ENCODE assay signal across 8 cellular contexts in genomic region chr5:97009212-97009898, GRCh38.
DNase-seq lines count a peak whose midpoint lies in the region; ATAC-seq and TF ChIP-seq lines count a peak whose summit lies in the region.

No MANE protein-coding gene starts in this region.

- no peak overlapping the region for H3K4me3 Mint-ChIP-seq in activated CD4-positive, alpha-beta T cell treated with anti-CD3 and anti-CD28 coated beads for 36 hours
- H3K4me3 Mint-ChIP-seq in activated B cell treated with CpG ODN at 0.5 μM for 24 hours: peak overlapping the region; percentile 66
- H3K4me3 Mint-ChIP-seq in natural killer cell treated with Interleukin-12 subunit alpha and Interleukin-12 subunit beta and Interleukin-15 and Interleukin-18, amount 100 ng/mL, for 72 hours: peak overlapping the region; percentile 28

- peaks cover 16% of the 10 kb centered on the region for H3K4me1 Mint-ChIP-seq in activated CD4-positive, alpha-beta T cell treated with anti-CD3 and anti-CD28 coated beads for 36 hours
- peaks cover 24% of the 10 kb centered on the region for H3K4me1 Mint-ChIP-seq in activated B cell treated with CpG ODN at 0.5 μM for 24 hours
- H3K4me1 Mint-ChIP-seq in natural killer cell treated with Interleukin-12 subunit alpha and Interleukin-12 subunit beta and Interleukin-15 and Interleukin-18, amount 100 ng/mL, for 72 hours (ENCODE audit: low read depth in 2 of 2): peaks cover 28 to 29% of the 10 kb centered on the region in 2 donors

- TF ChIP-seq CTCF in activated B cell treated with CpG ODN at 0.5 μM for 24 hours (IDR thresholded peaks at IDR 0.05) (no peak), foreskin keratinocyte (conservative IDR thresholded peaks at IDR 0.05) (no peak)

- no peak overlapping the region for H3K27ac ChIP-seq in foreskin keratinocyte

- POLR2A ChIA-PET in activated CD4-positive, alpha-beta T cell treated with anti-CD3 and anti-CD28 coated beads for 36 hours (lab: Charles Lee): no interaction called here
- POLR2A ChIA-PET in activated B cell treated with CpG ODN at 0.5 μM for 24 hours (lab: Charles Lee): interaction anchor here (0.6 to 2.0 kb wide), 8 partner anchors 11 to 505 kb away, joined by 3 to 11 read pairs (median 4); partner anchors contain the start of gene LNPEP

- H3K4me1 ChIP-seq in foreskin keratinocyte: no peaks in the 10 kb centered on the region

- no peaks in the 10 kb centered on the region for H3K27me3 ChIP-seq in foreskin keratinocyte

- no peaks in the 10 kb centered on the region for H3K9me3 Mint-ChIP-seq in activated CD4-positive, alpha-beta T cell treated with anti-CD3 and anti-CD28 coated beads for 36 hours (ENCODE audit: low read depth)
- H3K9me3 Mint-ChIP-seq in activated B cell treated with CpG ODN at 0.5 μM for 24 hours: no peaks in the 10 kb centered on the region
- H3K9me3 Mint-ChIP-seq in natural killer cell treated with Interleukin-12 subunit alpha and Interleukin-12 subunit beta and Interleukin-15 and Interleukin-18, amount 100 ng/mL, for 72 hours: no peaks in the 10 kb centered on the region

- no peaks in the 10 kb centered on the region for H3K27me3 Mint-ChIP-seq in activated CD4-positive, alpha-beta T cell treated with anti-CD3 and anti-CD28 coated beads for 36 hours
- H3K27me3 Mint-ChIP-seq in activated B cell treated with CpG ODN at 0.5 μM for 24 hours: no peaks in the 10 kb centered on the region
- H3K27me3 Mint-ChIP-seq in natural killer cell treated with Interleukin-12 subunit alpha and Interleukin-12 subunit beta and Interleukin-15 and Interleukin-18, amount 100 ng/mL, for 72 hours: no peaks in the 10 kb centered on the region

- ATAC-seq in activated CD4-positive, alpha-beta T cell treated with anti-CD3 and anti-CD28 coated beads for 36 hours: peak; percentile 56
- ATAC-seq in HG03108 (IDR thresholded peaks at IDR 0.05; ENCODE audit: unreplicated experiment) (peak; percentile 47), activated B cell treated with CpG ODN at 0.5 μM for 24 hours (ENCODE audit: low read depth) (peak; percentile 83), HG03097 (IDR thresholded peaks at IDR 0.05; ENCODE audit: low FRiP score, unreplicated experiment) (no peak), foreskin keratinocyte (no peak), GM19467 (IDR thresholded peaks at IDR 0.05; ENCODE audit: unreplicated experiment) (no peak)
- peak in 1 of 2 donors; percentile 52 for ATAC-seq in natural killer cell treated with Interleukin-12 subunit alpha and Interleukin-12 subunit beta and Interleukin-15 and Interleukin-18, amount 100 ng/mL, for 72 hours

- intact Hi-C loops in activated CD4-positive, alpha-beta T cell treated with anti-CD3 and anti-CD28 coated beads for 36 hours (cut with DNase I, micrococcal nuclease): no loop called here
- intact Hi-C loops in activated B cell treated with CpG ODN at 0.5 μM for 24 hours (cut with micrococcal nuclease): loop anchor here (1.0 to 2.0 kb wide), 6 partner anchors 47 to 347 kb away; partner anchors contain the start of genes CAST and ERAP1

- DNase-seq in activated CD4-positive, alpha-beta T cell treated with anti-CD3 and anti-CD28 coated beads for 36 hours: no peak
- no peak for DNase-seq in activated CD4-positive, alpha-beta T cell treated with anti-CD3 and anti-CD28 coated beads, Interleukin-2, amount 50 U/mL, for 1 hour
- DNase-seq in activated B cell treated with CpG ODN at 0.5 μM for 24 hours (no peak), foreskin keratinocyte (no peak)
- no peak for DNase-seq in natural killer cell treated with Interleukin-12 subunit alpha and Interleukin-12 subunit beta and Interleukin-15 and Interleukin-18, amount 100 ng/mL, for 72 hours (ENCODE audit: low spot score)

- H3K27ac Mint-ChIP-seq in activated CD4-positive, alpha-beta T cell treated with anti-CD3 and anti-CD28 coated beads for 36 hours: peak overlapping the region; percentile 32
- peak overlapping the region; percentile 91 for H3K27ac Mint-ChIP-seq in activated B cell treated with CpG ODN at 0.5 μM for 24 hours
- H3K27ac Mint-ChIP-seq in natural killer cell treated with Interleukin-12 subunit alpha and Interleukin-12 subunit beta and Interleukin-15 and Interleukin-18, amount 100 ng/mL, for 72 hours: peak overlapping the region; percentile 45 to 61

- H3K36me3 Mint-ChIP-seq in activated CD4-positive, alpha-beta T cell treated with anti-CD3 and anti-CD28 coated beads for 36 hours (ENCODE audit: low read depth): peaks cover 34% of the 10 kb centered on the region
- H3K36me3 Mint-ChIP-seq in activated B cell treated with CpG ODN at 0.5 μM for 24 hours (ENCODE audit: low read depth): peaks cover 55% of the 10 kb centered on the region
- H3K36me3 Mint-ChIP-seq in natural killer cell treated with Interleukin-12 subunit alpha and Interleukin-12 subunit beta and Interleukin-15 and Interleukin-18, amount 100 ng/mL, for 72 hours: peaks cover 32% of the 10 kb centered on the region

- CTCF ChIA-PET in activated CD4-positive, alpha-beta T cell treated with anti-CD3 and anti-CD28 coated beads for 36 hours (lab: Charles Lee): interaction anchor here (0.6 to 1.7 kb wide), 6 partner anchors 12 to 257 kb away, joined by 3 to 6 read pairs (median 4); no protein-coding TSS in a partner anchor
- CTCF ChIA-PET in activated B cell treated with CpG ODN at 0.5 μM for 24 hours (lab: Charles Lee): interaction anchor here (0.8 to 2.5 kb wide), 5 partner anchors 13 to 154 kb away, joined by 4 to 10 read pairs (median 5); partner anchors contain the start of gene LIX1

Comparison
In these comparisons a context has a peak if more than half of its experiments do, and no peak if none do; other contexts are left out.
1. ATAC-seq: peak in activated CD4-positive, alpha-beta T cell treated with anti-CD3 and anti-CD28 coated beads for 36 hours (single experiment), HG03108 (single experiment) and activated B cell treated with CpG ODN at 0.5 μM for 24 hours (single experiment); none in HG03097 (single experiment), foreskin keratinocyte (single experiment) and GM19467 (single experiment).
2. H3K27ac Mint-ChIP-seq: peak in every context shown above with its lines; median percentile 91 in activated B cell treated with CpG ODN at 0.5 μM for 24 hours; 53 in natural killer cell treated with Interleukin-12 subunit alpha and Interleukin-12 subunit beta and Interleukin-15 and Interleukin-18, amount 100 ng/mL, for 72 hours; 32 in activated CD4-positive, alpha-beta T cell treated with anti-CD3 and anti-CD28 coated beads for 36 hours.